ENCODE assay signal across 8 cellular contexts in the genomic region with DNA sequence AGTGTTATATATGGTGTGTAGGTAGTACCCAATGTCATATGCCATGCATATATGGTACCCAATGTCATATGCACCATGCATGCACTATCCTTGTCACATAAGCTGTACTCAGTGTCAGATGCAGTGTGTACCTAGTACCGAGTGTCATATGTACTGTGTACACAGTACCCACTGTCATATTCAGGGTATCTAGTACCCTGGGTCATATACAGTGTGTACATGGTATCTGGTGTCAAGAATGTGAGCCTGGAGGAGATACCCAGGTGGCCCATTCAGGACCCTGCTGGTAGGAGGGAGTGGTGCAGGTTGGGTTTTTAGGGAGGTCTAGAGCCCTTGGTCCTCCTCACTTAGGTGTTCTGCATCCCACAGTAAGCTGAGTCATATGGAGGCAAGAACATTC. TPM values are rescaled to one million over a fixed set of nuclear protein-coding genes. Genes with fewer than 3 reads are reported as not detected.
A peak's percentile ranks its signal among the peaks of the same experiment; 100 is the strongest.
DNase-seq lines count a peak whose midpoint lies in the region; ATAC-seq and TF ChIP-seq lines count a peak whose summit lies in the region.

No MANE protein-coding gene starts in this region.

- peaks cover 0 to 18% (median 0%) of the 10 kb centered on the region in 7 donors for H3K27me3 ChIP-seq in heart right ventricle
- no peaks in the 10 kb centered on the region for H3K27me3 ChIP-seq in endocrine pancreas (ENCODE audit: control insufficient read depth, insufficient read depth, low read length)

- peak in 8 of 9 donors; percentile 8 to 42 (median 20) for TF ChIP-seq CTCF in heart right ventricle (IDR thresholded peaks at IDR 0.05)

- intact Hi-C loops in heart right ventricle (cut with DNase I) (no loop called here), Right ventricle myocardium superior (cut with DNase I) (no loop called here), sciatic nerve (cut with DNase I) (no loop called here)

- DNase-seq in heart right ventricle = no peak
- DNase-seq in Right ventricle myocardium superior = no peak
- DNase-seq in KBM-7 = peak; percentile 62
- peak; percentile 72 for DNase-seq in activated CD4-positive, alpha-beta T cell treated with anti-CD3 and anti-CD28 coated beads for 48 hours
- no peak for DNase-seq in sciatic nerve (ENCODE audit: low spot score)
- no peak for DNase-seq in AG20443 (ENCODE audit: low spot score)
- DNase-seq in NK-92 treated with Interleukin-12 subunit alpha and Interleukin-12 subunit beta, amount 100 ng/mL, for 24 hours (lab: John Stamatoyannopoulos, UW) = no peak

- no peak overlapping the region for H3K27ac ChIP-seq in heart right ventricle

- ATAC-seq in heart right ventricle (peak in 1 of 8 donors; percentile 48), Right ventricle myocardium superior (ENCODE audit: poor library complexity) (no peak), sciatic nerve (peak; percentile 9)

- in situ Hi-C loops in KBM-7 (cut with MboI; ENCODE audit: low pct_unique_long_range_greater_than_20kb, low sequenced_read_pairs) = no loop called here

- H3K36me3 ChIP-seq in heart right ventricle = no peaks in the 10 kb centered on the region
- no peaks in the 10 kb centered on the region for H3K36me3 ChIP-seq in endocrine pancreas (ENCODE audit: control insufficient read depth, insufficient read depth, low read length)

- H3K9me3 ChIP-seq in heart right ventricle (no peaks in the 10 kb centered on the region), endocrine pancreas (ENCODE audit: control insufficient read depth, low read length) (no peaks in the 10 kb centered on the region)

- H3K9ac ChIP-seq in endocrine pancreas (ENCODE audit: control insufficient read depth, insufficient read depth, low read length) = no peak overlapping the region

- peaks cover 3 to 64% (median 46%) of the 10 kb centered on the region in 9 donors for H3K4me1 ChIP-seq in heart right ventricle
- peaks cover 41% of the 10 kb centered on the region for H3K4me1 ChIP-seq in endocrine pancreas (ENCODE audit: control insufficient read depth, insufficient read depth, low read length)

- H3K4me3 ChIP-seq in heart right ventricle (peak overlapping the region in 7 of 10 donors; percentile 85 to 98 (median 94)), endocrine pancreas (ENCODE audit: control insufficient read depth, insufficient read depth, low read length) (peak overlapping the region; percentile 91)

- 91 to 93% methylated on average over 1 of the region's 1 CpG for WGBS in heart right ventricle, 2 donors

RNA-seq across cellular contexts. Expression of a gene that starts 1.8 kb away (rescaled TPM):
- total RNA-seq in heart right ventricle = 10 to 100 TPM; 63.3 to 95.4 (median 80.0) TPM
- polyA plus RNA-seq in heart right ventricle = 10 to 100 TPM; 26.6 to 33.5 TPM
- 64.9 TPM for total RNA-seq in Right ventricle myocardium superior
- total RNA-seq in sciatic nerve = 106 TPM

Comparison
In these comparisons a context has a peak if more than half of its experiments do, and no peak if none do; other contexts are left out.
1. DNase-seq: peak in KBM-7 (single experiment) and activated CD4-positive, alpha-beta T cell treated with anti-CD3 and anti-CD28 coated beads for 48 hours (single experiment); none in heart right ventricle (0 of 2), Right ventricle myocardium superior (single experiment), sciatic nerve (single experiment), AG20443 (single experiment) and NK-92 treated with Interleukin-12 subunit alpha and Interleukin-12 subunit beta, amount 100 ng/mL, for 24 hours (single experiment).